ENCODE assay signal across 17 cellular contexts in genomic region chr1:40739455-40740008, GRCh38. TPM values are rescaled to one million over a fixed set of nuclear protein-coding genes. Genes with fewer than 3 reads are reported as not detected.
A peak's percentile ranks its signal among the peaks of the same experiment; 100 is the strongest.
DNase-seq lines count a peak whose midpoint lies in the region; ATAC-seq, FAIRE-seq and TF ChIP-seq lines count a peak whose summit lies in the region.
"Had no signal": no experiment of that assay in that cellular context is flagged by ENCODE, and none has a peak within 500 bp of the region (broad histone marks: within the 10 kb centered on the region; RNA-seq: fewer than 3 reads in every experiment).

No MANE protein-coding gene starts in this region.

- intact Hi-C loops in ascending aorta (cut with DNase I) = no loop called here
- intact Hi-C loops in pancreas (cut with DNase I) = no loop called here

- H3K9me3 ChIP-seq in ascending aorta = no peaks in the 10 kb centered on the region
- H3K9me3 ChIP-seq in muscle layer of duodenum (ENCODE audit: control insufficient read depth in 1 of 2, low read length in 2 of 2) = no peaks in the 10 kb centered on the region
- H3K9me3 ChIP-seq in pancreas = no peaks in the 10 kb centered on the region

- no peak for ATAC-seq in stimulated activated naive CD8-positive, alpha-beta T cell treated with anti-CD3 and anti-CD28 coated beads, Interleukin-15, Interleukin-2, amounts not matched to agents 100 U/mL and 50 U/mL, for 24 hours
- no peak for ATAC-seq in pancreas
- ATAC-seq in GM18498 (IDR thresholded peaks at IDR 0.05; ENCODE audit: unreplicated experiment) = no peak

- peak overlapping the region; percentile 14 to 36 for H3K27ac ChIP-seq in ascending aorta
- peak overlapping the region; percentile 55 for H3K27ac ChIP-seq in muscle layer of duodenum (ENCODE audit: low read length)
- H3K27ac ChIP-seq in pancreas = no peak overlapping the region
- H3K27ac ChIP-seq: HL-60 had no signal

- no peak overlapping the region for H3K4me3 Mint-ChIP-seq in stimulated activated naive CD8-positive, alpha-beta T cell treated with anti-CD3 and anti-CD28 coated beads, Interleukin-15, Interleukin-2, amounts not matched to agents 100 ng/mL and 50 ng/mL, for 24 hours

- TF ChIP-seq CTCF in ascending aorta (IDR thresholded peaks at IDR 0.05) (no peak), pancreas (IDR thresholded peaks at IDR 0.05) (no peak)

- H3K27me3 ChIP-seq in ascending aorta (no peaks in the 10 kb centered on the region), muscle layer of duodenum (ENCODE audit: low read depth, low read length) (no peaks in the 10 kb centered on the region), pancreas (no peaks in the 10 kb centered on the region)

- WGBS in pancreas, 2 donors = 83 to 88% methylated on average over 3 of the region's 3 CpGs

- no peak for DNase-seq in stimulated activated naive CD8-positive, alpha-beta T cell treated with anti-CD3 and anti-CD28 coated beads, Interleukin-15, Interleukin-2, amounts not matched to agents 100 U/mL and 50 U/mL, for 24 hours
- DNase-seq in ascending aorta (ENCODE audit: low spot score in 2 of 2) = no peak
- no peak for DNase-seq in NCI-H1694 (lab: John Stamatoyannopoulos, UW)
- DNase-seq in pancreas = no peak
- DNase-seq in COR-L47 (lab: John Stamatoyannopoulos, UW) = no peak
- DNase-seq: activated CD4-positive, CD25-positive, alpha-beta regulatory T cell treated with anti-CD3 and anti-CD28 coated beads, Interleukin-2, amount 50 U/mL, for 72 hours; activated T-cell treated with anti-CD3 and anti-CD28 coated beads, Interleukin-2, amount 50 U/mL, for 1 hour; AML-193; NCI-H1417; NK-92 treated with Interleukin-12 subunit alpha and Interleukin-12 subunit beta, amount 100 ng/mL, for 24 hours; Right ventricle myocardium superior had no signal

- peaks cover 55% of the 10 kb centered on the region for H3K36me3 Mint-ChIP-seq in stimulated activated naive CD8-positive, alpha-beta T cell treated with anti-CD3 and anti-CD28 coated beads, Interleukin-15, Interleukin-2, amounts not matched to agents 100 ng/mL and 50 ng/mL, for 24 hours (ENCODE audit: low read depth)

- peaks cover 5 to 8% of the 10 kb centered on the region in 2 donors for H3K4me1 ChIP-seq in ascending aorta
- peaks cover 0 to 32% of the 10 kb centered on the region in 2 donors for H3K4me1 ChIP-seq in muscle layer of duodenum (ENCODE audit: control insufficient read depth in 1 of 2, insufficient read depth in 2 of 2, low read length in 2 of 2)
- peaks cover 0 to 5% (median 0%) of the 10 kb centered on the region in 3 donors for H3K4me1 ChIP-seq in pancreas

- peaks cover 52% of the 10 kb centered on the region for H3K4me1 Mint-ChIP-seq in stimulated activated naive CD8-positive, alpha-beta T cell treated with anti-CD3 and anti-CD28 coated beads, Interleukin-15, Interleukin-2, amounts not matched to agents 100 ng/mL and 50 ng/mL, for 24 hours (ENCODE audit: low read depth)

- H3K4me3 ChIP-seq in ascending aorta (no peak overlapping the region), muscle layer of duodenum (ENCODE audit: low read depth in 1 of 2, low read length in 2 of 2) (no peak overlapping the region), pancreas (no peak overlapping the region)
- H3K4me3 ChIP-seq: smooth muscle cell had no signal

- H3K36me3 ChIP-seq in ascending aorta (peaks cover 15 to 18% of the 10 kb centered on the region in 2 donors), muscle layer of duodenum (ENCODE audit: control insufficient read depth in 1 of 2, insufficient read depth in 2 of 2, low read length in 2 of 2) (peaks cover 11 to 30% of the 10 kb centered on the region in 2 donors), pancreas (peaks cover 0 to 16% (median 3%) of the 10 kb centered on the region in 3 donors)

- no peaks in the 10 kb centered on the region for H3K27me3 Mint-ChIP-seq in stimulated activated naive CD8-positive, alpha-beta T cell treated with anti-CD3 and anti-CD28 coated beads, Interleukin-15, Interleukin-2, amounts not matched to agents 100 ng/mL and 50 ng/mL, for 24 hours

- no peaks in the 10 kb centered on the region for H3K9me3 Mint-ChIP-seq in stimulated activated naive CD8-positive, alpha-beta T cell treated with anti-CD3 and anti-CD28 coated beads, Interleukin-15, Interleukin-2, amounts not matched to agents 100 ng/mL and 50 ng/mL, for 24 hours

- no peak for FAIRE-seq in pancreas (lab: Jason Lieb, UNC)
- FAIRE-seq: frontal cortex had no signal

- H3K27ac Mint-ChIP-seq in stimulated activated naive CD8-positive, alpha-beta T cell treated with anti-CD3 and anti-CD28 coated beads, Interleukin-15, Interleukin-2, amounts not matched to agents 100 ng/mL and 50 ng/mL, for 24 hours = peak overlapping the region; percentile 42

RNA-seq across cellular contexts. Expression of gene KCNQ4, which starts 44.1 kb away (rescaled TPM):
- total RNA-seq in ascending aorta (14.5 TPM), pancreas (1 to 10 TPM in 3 of 6 donors, under 1 TPM in 3; 0.35 to 1.7 (median 0.93) TPM)
- 1 to 10 TPM; 4.1 to 6.5 TPM for polyA plus RNA-seq in pancreas
- total RNA-seq: smooth muscle cell had no signal

RNA-seq across cellular contexts. Expression of gene NFYC, which starts 48.0 kb away (rescaled TPM):
- total RNA-seq in ascending aorta (75.9 TPM), pancreas (10 to 100 TPM; 23.0 to 39.6 (median 28.2) TPM)
- polyA plus RNA-seq in pancreas = 10 to 100 TPM; 21.3 to 33.8 TPM

Comparison
In these comparisons a context has a peak if more than half of its experiments do, and no peak if none do; other contexts are left out.
1. H3K27ac ChIP-seq: peak in ascending aorta (2 of 2) and muscle layer of duodenum (single experiment); none in pancreas (0 of 4).